ENCODE assay signal across 28 cellular contexts in genomic region chr9:107210775-107211174, GRCh38.
"Had no signal": no experiment of that assay in that cellular context is flagged by ENCODE, and none has a peak within 500 bp of the region (broad histone marks: within the 10 kb centered on the region; RNA-seq: fewer than 3 reads in every experiment).

No MANE protein-coding gene starts in this region.

- H3K79me2 ChIP-seq: hepatocyte, parathyroid adenoma had no signal

- H3K27me3 ChIP-seq: foreskin keratinocyte, gastroesophageal sphincter, heart left ventricle, hepatocyte, neural progenitor cell, spleen, testis, tibial artery, upper lobe of left lung had no signal

- DNase-seq: cerebellar nuclear complex; cortex of kidney; effector memory CD8-positive, alpha-beta T cell; heart left ventricle; mesendoderm; midbrain; naive thymus-derived CD4-positive, alpha-beta T cell; right cardiac atrium; spleen; stimulated activated CD4-positive, alpha-beta T cell treated with anti-CD3 and anti-CD28 coated beads, Interleukin-4, amount 100 ng/mL, for 4 hours; stimulated activated naive CD8-positive, alpha-beta T cell treated with anti-CD3 and anti-CD28 coated beads, Interleukin-15, Interleukin-2, amounts not matched to agents 100 U/mL and 50 U/mL, for 24 hours; substantia nigra; testis; tibial artery; upper lobe of left lung had no signal

- H3K36me3 ChIP-seq: gastroesophageal sphincter, heart left ventricle, neural progenitor cell, prostate gland, spleen, tibial artery, upper lobe of left lung had no signal

- H3K9me3 ChIP-seq: gastroesophageal sphincter, heart left ventricle, prostate gland, spleen, testis, tibial artery, upper lobe of left lung had no signal

- H3K4me3 ChIP-seq: gastroesophageal sphincter, heart left ventricle, hepatocyte, lung, neural progenitor cell, prostate gland, skin epidermis, spleen, testis, tibial artery, upper lobe of left lung had no signal

- H3K27ac ChIP-seq: foreskin keratinocyte, gastroesophageal sphincter, heart left ventricle, hepatocyte, neural progenitor cell, parathyroid adenoma, prostate gland, skin epidermis, spleen, testis, tibial artery, upper lobe of left lung had no signal

- FAIRE-seq: endometrium, islet of Langerhans, urothelium cell line had no signal

- H2AFZ ChIP-seq: hepatocyte, neural progenitor cell, parathyroid adenoma had no signal

- H3K4me2 ChIP-seq: hepatocyte, neural progenitor cell had no signal

- H3K4me1 ChIP-seq: gastroesophageal sphincter, neural progenitor cell, parathyroid adenoma, prostate gland, testis, tibial artery had no signal

- ATAC-seq: effector memory CD8-positive, alpha-beta T cell; foreskin keratinocyte; gastroesophageal sphincter; heart left ventricle; left lobe of liver; naive thymus-derived CD4-positive, alpha-beta T cell; right cardiac atrium; stimulated activated memory B cell treated with anti-CD40 and anti-IgM and Interleukin-4, amounts not matched to agents 10 μg/mL and 1 μg/mL and 100 μg/mL, for 72 hours; stimulated activated naive CD8-positive, alpha-beta T cell treated with anti-CD3 and anti-CD28 coated beads, Interleukin-15, Interleukin-2, amounts not matched to agents 100 U/mL and 50 U/mL, for 24 hours had no signal

- H3K9ac ChIP-seq: neural progenitor cell, parathyroid adenoma had no signal
